9 cellular contexts compared by ENCODE assay signal in the genomic region with DNA sequence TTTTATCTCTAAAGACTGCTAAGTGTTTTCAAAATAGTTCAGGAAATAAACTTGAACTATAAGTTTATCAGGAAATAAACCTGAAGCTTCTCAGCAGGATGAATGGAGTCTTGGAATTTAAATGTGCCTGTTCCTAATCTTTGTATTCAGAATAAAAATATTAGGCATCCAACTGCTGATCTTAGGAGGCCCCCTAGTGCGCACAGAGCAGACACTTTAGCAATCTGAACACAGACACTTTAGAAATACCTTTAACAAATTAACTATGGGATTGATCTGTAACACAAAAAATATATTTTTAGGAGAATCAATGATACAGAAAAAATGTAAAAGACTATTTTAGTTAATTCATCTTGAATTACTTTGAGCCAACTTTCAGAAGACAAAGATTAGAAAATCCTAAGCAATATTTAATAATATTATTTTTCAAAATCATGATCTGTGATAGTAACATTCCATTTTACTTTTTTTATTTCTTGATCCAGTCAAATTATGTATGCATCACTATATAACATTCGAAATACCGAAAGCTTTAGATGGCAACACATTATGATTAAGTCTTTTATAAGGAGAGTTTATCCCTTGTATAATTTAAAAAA.
DNase-seq lines count a peak whose midpoint lies in the region; ATAC-seq, FAIRE-seq and TF ChIP-seq lines count a peak whose summit lies in the region.
"Had no signal": no experiment of that assay in that cellular context is flagged by ENCODE, and none has a peak within 500 bp of the region (broad histone marks: within the 10 kb centered on the region; RNA-seq: fewer than 3 reads in every experiment).

No MANE protein-coding gene starts in this region.

- H2AK5ac ChIP-seq in IMR-90 (ENCODE audit: low read depth, low read length) = no peak overlapping the region

- TF ChIP-seq POLR2A in IMR-90 (IDR thresholded peaks at IDR 0.05; ENCODE audit: low read depth, low read length) = no peak
- TF ChIP-seq POLR2A in testis (IDR thresholded peaks at IDR 0.05) = no peak

- FAIRE-seq in bronchial epithelial cell (lab: Jason Lieb, UNC) = no peak

- no peak overlapping the region for H3K9ac ChIP-seq in IMR-90 (ENCODE audit: low read depth, low read length)

- intact Hi-C loops in IMR-90 (cut with micrococcal nuclease) (loop anchor here (1.0 to 5.0 kb wide), 3 partner anchors 175 to 496 kb away; partner anchors contain the start of gene CHST11), testis (cut with DNase I; ENCODE audit: low total_unique reads) (loop anchor here (5.0 kb wide), 1 partner anchor 495 kb away; no protein-coding TSS in a partner anchor)

- no peak overlapping the region for H2BK15ac ChIP-seq in IMR-90 (ENCODE audit: low read depth, low read length)

- peak; percentile 97 for TF ChIP-seq RAD21 in IMR-90 (IDR thresholded peaks at IDR 0.05; ENCODE audit: low read length)

- no peak overlapping the region for H3K27ac ChIP-seq in IMR-90 (ENCODE audit: insufficient read depth, low read length)
- H3K27ac ChIP-seq in testis = no peak overlapping the region
- H3K27ac ChIP-seq: SJSA1 had no signal

- H3K18ac ChIP-seq in IMR-90 (ENCODE audit: low read depth, low read length) = no peak overlapping the region

- in situ Hi-C loops in IMR-90 (cut with MboI; ENCODE audit: low sequenced_read_pairs) = loop anchor here (5.0 to 10.0 kb wide), 2 partner anchors 495 to 682 kb away; no protein-coding TSS in a partner anchor

- H2BK20ac ChIP-seq in IMR-90 (ENCODE audit: low read depth, low read length) = no peak overlapping the region

- H3K9me1 ChIP-seq in IMR-90 (ENCODE audit: insufficient read depth, low read length) = no peaks in the 10 kb centered on the region

- no peaks in the 10 kb centered on the region for H4K20me1 ChIP-seq in IMR-90 (ENCODE audit: insufficient read depth, low read length)

- H3K56ac ChIP-seq in IMR-90 (ENCODE audit: extremely low read depth, insufficient read depth, low read length) = no peak overlapping the region

- H2BK120ac ChIP-seq in IMR-90 (ENCODE audit: low read depth, low read length) = no peak overlapping the region

- no peak overlapping the region for H2AFZ ChIP-seq in IMR-90 (replicated peaks; ENCODE audit: low read length, poor library complexity)

- dilution Hi-C loops in IMR-90 (cut with HindIII; ENCODE audit: low sequenced_read_pairs, unreplicated experiment) = no loop called here

- no peaks in the 10 kb centered on the region for H3K36me3 ChIP-seq in IMR-90 (ENCODE audit: control insufficient read depth, insufficient read depth, low read length)
- no peaks in the 10 kb centered on the region for H3K36me3 ChIP-seq in bronchial epithelial cell (ENCODE audit: control insufficient read depth, insufficient read depth, low read length)
- no peaks in the 10 kb centered on the region for H3K36me3 ChIP-seq in testis (ENCODE audit: low read depth, missing control alignments)
- H3K36me3 ChIP-seq: SJSA1 had no signal

- no peak overlapping the region for H3K23ac ChIP-seq in IMR-90 (ENCODE audit: low read depth, low read length)

- no peak overlapping the region for H3K14ac ChIP-seq in IMR-90 (replicated peaks; ENCODE audit: low read depth, low read length)

- peak; percentile 90 for TF ChIP-seq CTCF in IMR-90 (conservative IDR thresholded peaks at IDR 0.05; ENCODE audit: low read depth, low read length)
- TF ChIP-seq CTCF in bronchial epithelial cell (IDR thresholded peaks at IDR 0.05; ENCODE audit: insufficient read depth, low read length, severe bottlenecking) = peak; percentile 33
- TF ChIP-seq CTCF in testis (IDR thresholded peaks at IDR 0.05) = peak; percentile 57 to 60 (median 58)

- H3K27me3 ChIP-seq in IMR-90 (ENCODE audit: control insufficient read depth, insufficient read depth, low read length) (no peaks in the 10 kb centered on the region), bronchial epithelial cell (ENCODE audit: control insufficient read depth, insufficient read depth, low read length) (no peaks in the 10 kb centered on the region), testis (no peaks in the 10 kb centered on the region)
- H3K27me3 ChIP-seq: SJSA1 had no signal

- CTCF ChIA-PET in IMR-90 (lab: Yijun Ruan, JAX) = interaction anchor here (0.6 to 2.0 kb wide), 7 partner anchors 8 to 699 kb away, joined by 3 to 14 read pairs (median 3); no protein-coding TSS in a partner anchor

- no peak overlapping the region for H3K4me2 ChIP-seq in IMR-90 (ENCODE audit: low read depth, low read length)

- H3K4me1 ChIP-seq in IMR-90 (ENCODE audit: control insufficient read depth, insufficient read depth, low read length) = no peaks in the 10 kb centered on the region
- no peaks in the 10 kb centered on the region for H3K4me1 ChIP-seq in testis
- H3K4me1 ChIP-seq: SJSA1 had no signal

- no peak overlapping the region for H2BK5ac ChIP-seq in IMR-90 (ENCODE audit: low read depth, low read length, poor library complexity, severe bottlenecking)

- H4K91ac ChIP-seq in IMR-90 (ENCODE audit: insufficient read depth, low read depth, low read length) = no peak overlapping the region

- H3K9me3 ChIP-seq in IMR-90 (ENCODE audit: control insufficient read depth, insufficient read depth, low read length) (no peaks in the 10 kb centered on the region), testis (no peaks in the 10 kb centered on the region)
- H3K9me3 ChIP-seq: SJSA1 had no signal

- BruUV-seq in IMR-90 (replicated peaks; lab: Mats Ljungman, UMichigan) = no TSS peak

- peak; percentile 50 for DNase-seq in DMS 273 (lab: John Stamatoyannopoulos, UW; ENCODE audit: unreplicated experiment)
- peak; percentile 49 for DNase-seq in IMR-90
- peak; percentile 30 for DNase-seq in SHP77 treated with DMSO at 0.1 percent for 48 hours (lab: John Stamatoyannopoulos, UW)
- DNase-seq in bronchial epithelial cell (ENCODE audit: low read depth) = peak; percentile 30
- no peak for DNase-seq in left lobe of liver (ENCODE audit: low spot score)
- peak; percentile 74 for DNase-seq in testis
- no peak for DNase-seq in A172 (ENCODE audit: low spot score)
- no peak for DNase-seq in cortex of kidney (lab: John Stamatoyannopoulos, UW)

- POLR2A ChIA-PET in IMR-90 (lab: Charles Lee; ENCODE audit: unreplicated experiment) = no interaction called here

- H4K8ac ChIP-seq in IMR-90 (ENCODE audit: low read depth in 2 of 2, low read length in 2 of 2) = no peak overlapping the region

- WGBS in IMR-90 (ENCODE audit: extremely low coverage in 2 of 2, insufficient read length in 1 of 2), 2 experiments = no CpG with 5 or more reads among the region's 3 CpGs
- WGBS in testis, 2 donors = 66 to 88% methylated on average over 3 of the region's 3 CpGs

- H3K79me1 ChIP-seq in IMR-90 (ENCODE audit: low read depth in 1 of 2, low read length in 2 of 2) = no peaks in the 10 kb centered on the region

- peak; percentile 82 for ATAC-seq in IMR-90 (ENCODE audit: low read depth)
- ATAC-seq in left lobe of liver = peak; percentile 71

- H3K4ac ChIP-seq in IMR-90 (ENCODE audit: low read depth, low read length) = no peak overlapping the region

- H2AK9ac ChIP-seq in IMR-90 (replicated peaks; ENCODE audit: low read depth, low read length, poor library complexity) = no peak overlapping the region

- no peak overlapping the region for H4K5ac ChIP-seq in IMR-90 (ENCODE audit: low read depth, low read length)

- H3K4me3 ChIP-seq in IMR-90 (ENCODE audit: insufficient read depth, low read depth, low read length) (no peak overlapping the region), bronchial epithelial cell (ENCODE audit: low read depth, low read length) (no peak overlapping the region), testis (no peak overlapping the region)
- H3K4me3 ChIP-seq: SJSA1 had no signal

TF ChIP-seq in IMR-90, 13 proteins besides CTCF, POLR2A, EP300 and RAD21:
- no peak for TF ChIP-seq RFX5 (IDR thresholded peaks at IDR 0.05; ENCODE audit: low read depth, low read length)
- peak; percentile 96 for TF ChIP-seq SMC3 (IDR thresholded peaks at IDR 0.05; ENCODE audit: low read depth, low read length)

Comparison
In these comparisons a context has a peak if more than half of its experiments do, and no peak if none do; other contexts are left out.
1. DNase-seq: peak in DMS 273 (single experiment), IMR-90 (single experiment), SHP77 treated with DMSO at 0.1 percent for 48 hours (single experiment), bronchial epithelial cell (single experiment) and testis (single experiment); none in left lobe of liver (single experiment), A172 (single experiment) and cortex of kidney (single experiment).
2. CTCF ChIP-seq: peak in every context shown above with its lines; median percentile 90 in IMR-90; 58 in testis; 33 in bronchial epithelial cell.